8 cellular contexts compared by ENCODE assay signal in the genomic region with DNA sequence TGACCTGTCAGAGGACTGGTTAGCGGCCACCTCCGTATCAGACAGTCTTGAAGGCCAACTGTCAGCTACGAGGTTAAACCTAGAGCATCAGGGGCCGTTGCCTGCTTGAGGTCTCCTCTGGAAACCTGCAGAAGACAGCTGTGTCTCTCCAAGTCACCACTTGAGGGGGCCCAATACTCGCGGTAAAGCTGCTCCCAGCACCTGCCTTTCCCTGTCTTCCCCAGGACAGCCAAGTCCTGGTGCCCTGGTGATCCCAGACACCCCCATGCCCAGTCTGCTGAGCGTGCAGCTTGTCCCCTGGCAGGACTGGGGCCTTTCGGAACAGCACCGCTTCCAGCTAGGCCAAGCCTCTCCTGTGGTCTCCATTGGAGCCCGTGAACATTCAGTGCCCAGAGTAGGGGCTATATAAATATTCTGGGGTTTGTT.
DNase-seq lines count a peak whose midpoint lies in the region; ATAC-seq, FAIRE-seq and TF ChIP-seq lines count a peak whose summit lies in the region.

No MANE protein-coding gene starts in this region.

- H3K4me1 ChIP-seq in H1 (replicated peaks in 1 of 4; ENCODE audit: control insufficient read depth in 3 of 4, insufficient read depth in 4 of 4, low read length in 3 of 4): peaks cover 0 to 11% (median 9%) of the 10 kb centered on the region in 4 experiments; a peak in 6 of 7 replicates

- no peaks in the 10 kb centered on the region for H3K79me1 ChIP-seq in H1 (ENCODE audit: low read depth, low read length)

- no peaks in the 10 kb centered on the region for H3K9me3 ChIP-seq in H1 (ENCODE audit: insufficient read depth in 2 of 2, low read depth in 1 of 2, low read length in 1 of 2)

- no peak overlapping the region for H3K27ac ChIP-seq in H1 (ENCODE audit: low read depth, low read length)

- H3K4me3 Mint-ChIP-seq in CD14-positive monocyte: no peak overlapping the region

- H3K4me3 ChIP-seq in H1 (ENCODE audit: extremely low read depth in 1 of 4, insufficient read depth in 2 of 4, low read depth in 3 of 4, low read length in 4 of 4): no peak overlapping the region

- no peak overlapping the region for H3K18ac ChIP-seq in H1 (ENCODE audit: extremely low read depth, low read length)

- no peak overlapping the region for H2BK15ac ChIP-seq in H1 (ENCODE audit: low read length)

- 42% methylated on average over 10 of the region's 10 CpGs; no CpG with 5 or more reads in 1 of the 2 experiments for WGBS in H1 (ENCODE audit: extremely low coverage in 1 of 2, insufficient coverage in 1 of 2, insufficient read length in 1 of 2, insufficient replicate concordance in 2 of 2, low coverage in 1 of 2, low lambda C conversion rate in 2 of 2, missing lambda C conversion rate in 1 of 2), 2 experiments

- H3K9ac ChIP-seq in H1 (replicated peaks in 1 of 4; ENCODE audit: extremely low read depth in 1 of 4, low read depth in 3 of 4, low read length in 3 of 4): no peak overlapping the region

- H3K36me3 ChIP-seq in H1 (ENCODE audit: control insufficient read depth in 2 of 4, insufficient read depth in 4 of 4, low read length in 3 of 4): no peaks in the 10 kb centered on the region

- peaks cover 16% of the 10 kb centered on the region for H3K4me1 Mint-ChIP-seq in CD14-positive monocyte

- TF ChIP-seq RAD21 in H1 (IDR thresholded peaks at IDR 0.05 in 1 of 2, conservative IDR thresholded peaks at IDR 0.05 in 1 of 2; ENCODE audit: low read depth in 2 of 2, low read length in 2 of 2): peak; percentile 99 to 100

- H2BK20ac ChIP-seq in H1 (ENCODE audit: low read length): no peak overlapping the region

- no peak overlapping the region for H3K4me2 ChIP-seq in H1 (ENCODE audit: insufficient read depth in 1 of 2, low read depth in 2 of 2, low read length in 2 of 2)

- intact Hi-C loops in CD14-positive monocyte (cut with micrococcal nuclease): loop anchor here (1.0 to 5.0 kb wide), 3 partner anchors 110 to 211 kb away; no protein-coding TSS in a partner anchor

- H3K23me2 ChIP-seq in H1 (ENCODE audit: low read depth, low read length): no peaks in the 10 kb centered on the region

- H2AFZ ChIP-seq in H1 (ENCODE audit: low read length): no peak overlapping the region

- H2BK5ac ChIP-seq in H1 (ENCODE audit: low read depth, low read length): no peak overlapping the region

- H3K36me3 Mint-ChIP-seq in CD14-positive monocyte: no peaks in the 10 kb centered on the region

- DNase-seq in CD14-positive monocyte (ENCODE audit: low spot score): peak; percentile 71
- DNase-seq in HK-2 (ENCODE audit: unreplicated experiment): peak; percentile 78
- peak; percentile 74 for DNase-seq in NCI-H69 (lab: John Stamatoyannopoulos, UW)
- peak; percentile 54 to 68 for DNase-seq in activated CD4-positive, alpha-beta T cell treated with anti-CD3 and anti-CD28 coated beads, Interleukin-2, amount 50 U/mL, for 48 hours
- DNase-seq in H1 (ENCODE audit: low read depth in 1 of 2, low spot score in 2 of 2): peak; percentile 57 to 85
- peak; percentile 92 for DNase-seq in medulla oblongata (ENCODE audit: extremely low spot score)
- DNase-seq in stimulated activated CD8-positive, alpha-beta memory T cell treated with anti-CD3 and anti-CD28 coated beads, Interleukin-4, amount 100 ng/mL, for 24 hours (ENCODE audit: low read depth): peak; percentile 21

- POLR2A ChIA-PET in H1 (lab: Charles Lee; ENCODE audit: partially characterized antibody): interaction anchor here (1.1 kb wide), 1 partner anchor 62 kb away, joined by 3 read pairs; no protein-coding TSS in a partner anchor

- H3K56ac ChIP-seq in H1 (replicated peaks; ENCODE audit: insufficient read length, low read depth, low read length): no peak overlapping the region

- H2AK5ac ChIP-seq in H1 (ENCODE audit: low read depth, low read length): no peak overlapping the region

- H4K8ac ChIP-seq in H1 (ENCODE audit: extremely low read depth, insufficient read depth, low read length): no peak overlapping the region

- H3K4ac ChIP-seq in H1 (replicated peaks; ENCODE audit: insufficient read length, low read depth, low read length): peak overlapping the region; percentile 5

- no peak overlapping the region for H3K14ac ChIP-seq in H1 (ENCODE audit: insufficient read length)

- no peak overlapping the region for H2BK120ac ChIP-seq in H1 (replicated peaks; ENCODE audit: low read depth, low read length)

- no peak for FAIRE-seq in H1 (lab: Jason Lieb, UNC)

- CTCF ChIA-PET in H1 (lab: Charles Lee; ENCODE audit: partially characterized antibody): interaction anchor here (0.5 to 5.4 kb wide), 49 partner anchors 9 to 1360 kb away, joined by 3 to 92 read pairs (median 4); no protein-coding TSS in a partner anchor

- TF ChIP-seq CTCF in CD14-positive monocyte (IDR thresholded peaks at IDR 0.05) (peak; percentile 76), H1 (IDR thresholded peaks at IDR 0.05; ENCODE audit: control extremely low read depth in 1 of 3, insufficient read depth in 1 of 3, low read depth in 1 of 3, low read length in 3 of 3) (peak; percentile 80 to 95 (median 91))

- H4K91ac ChIP-seq in H1 (replicated peaks; ENCODE audit: insufficient read length, low read length): no peak overlapping the region

- no peak overlapping the region for H4K5ac ChIP-seq in H1 (ENCODE audit: insufficient read length, low read depth, low read length)

- H4K20me1 ChIP-seq in H1 (replicated peaks in 1 of 2; ENCODE audit: control insufficient read depth in 1 of 2, insufficient read depth in 2 of 2, low read length in 2 of 2): no peaks in the 10 kb centered on the region

- peak overlapping the region in 2 of 7 donors; percentile 52 to 83 for H3K27ac Mint-ChIP-seq in CD14-positive monocyte

- no peak overlapping the region for H3K23ac ChIP-seq in H1 (ENCODE audit: insufficient read length)

- H2BK12ac ChIP-seq in H1 (ENCODE audit: low read depth, low read length): no peak overlapping the region

- H3K9me3 Mint-ChIP-seq in CD14-positive monocyte: no peaks in the 10 kb centered on the region

- ATAC-seq in HG03439 (IDR thresholded peaks at IDR 0.05; ENCODE audit: unreplicated experiment): no peak

- no peak for TF ChIP-seq EP300 in H1 (IDR thresholded peaks at IDR 0.05; ENCODE audit: borderline replicate concordance in 1 of 2, low read depth in 2 of 2, low read length in 2 of 2)

- H3K27me3 ChIP-seq in H1 (replicated peaks in 1 of 4; ENCODE audit: control insufficient read depth in 3 of 4, extremely low read depth in 1 of 4, insufficient read depth in 3 of 4, low read length in 3 of 4): no peaks in the 10 kb centered on the region; a peak in 2 of 7 replicates

- TF ChIP-seq POLR2A in H1 (IDR thresholded peaks at IDR 0.05; ENCODE audit: control extremely low read depth in 1 of 2, low read depth in 2 of 2, low read length in 2 of 2): no peak

- peaks cover 0 to 4% (median 3%) of the 10 kb centered on the region in 3 donors for H3K27me3 Mint-ChIP-seq in CD14-positive monocyte (ENCODE audit: low read depth in 3 of 3)

- H3K79me2 ChIP-seq in H1 (ENCODE audit: control insufficient read depth in 1 of 2, insufficient read depth in 2 of 2, low read length in 2 of 2): no peaks in the 10 kb centered on the region

TF ChIP-seq in H1, 55 proteins besides CTCF, POLR2A, EP300 and RAD21:
- peak; percentile 36; the same call in 1 of the 2 replicates for TF ChIP-seq GABPA (IDR thresholded peaks at IDR 0.05; ENCODE audit: borderline replicate concordance, insufficient read depth, low read length)
- TF ChIP-seq SRF (IDR thresholded peaks at IDR 0.05; ENCODE audit: low read depth, low read length): no peak

Comparison
In these comparisons a context has a peak if more than half of its experiments do, and no peak if none do; other contexts are left out.
1. DNase-seq: peak in every context shown above with its lines; median percentile 92 in medulla oblongata; 78 in HK-2; 74 in NCI-H69; 71 in CD14-positive monocyte; 71 in H1; 61 in activated CD4-positive, alpha-beta T cell treated with anti-CD3 and anti-CD28 coated beads, Interleukin-2, amount 50 U/mL, for 48 hours; 21 in stimulated activated CD8-positive, alpha-beta memory T cell treated with anti-CD3 and anti-CD28 coated beads, Interleukin-4, amount 100 ng/mL, for 24 hours.